1 cellular context compared by ENCODE assay signal in genomic region chr17:35088647-35088910, GRCh38.
TF ChIP-seq lines count a peak whose summit lies in the region.

No MANE protein-coding gene starts in this region.

TF ChIP-seq in GM12878, 131 proteins besides CTCF, POLR2A, EP300 and RAD21 (continued from another document):
- TF ChIP-seq MTA2 (IDR thresholded peaks at IDR 0.05; ENCODE audit: low read depth), result peak; percentile 60; the same call in 1 of the 2 replicates
- no peak for TF ChIP-seq ZNF24 (IDR thresholded peaks at IDR 0.05)
- peak; percentile 86 for TF ChIP-seq IKZF1 (conservative IDR thresholded peaks at IDR 0.05)
- peak; percentile 90 for TF ChIP-seq MLLT1 (IDR thresholded peaks at IDR 0.05)
- TF ChIP-seq IKZF2 (IDR thresholded peaks at IDR 0.05), result peak; percentile 72 to 75
- TF ChIP-seq RFX5 (IDR thresholded peaks at IDR 0.05; ENCODE audit: low read depth, low read length), result no peak
- no peak for TF ChIP-seq PAX8 (IDR thresholded peaks at IDR 0.05)
- 0 out of 2 replicates have a peak, but pooled peaks have one; percentile 2 for TF ChIP-seq MTA3 (IDR thresholded peaks at IDR 0.05; ENCODE audit: borderline replicate concordance, low read length)
- no peak for TF ChIP-seq PKNOX1 (IDR thresholded peaks at IDR 0.05)
- TF ChIP-seq, protein P1, sequence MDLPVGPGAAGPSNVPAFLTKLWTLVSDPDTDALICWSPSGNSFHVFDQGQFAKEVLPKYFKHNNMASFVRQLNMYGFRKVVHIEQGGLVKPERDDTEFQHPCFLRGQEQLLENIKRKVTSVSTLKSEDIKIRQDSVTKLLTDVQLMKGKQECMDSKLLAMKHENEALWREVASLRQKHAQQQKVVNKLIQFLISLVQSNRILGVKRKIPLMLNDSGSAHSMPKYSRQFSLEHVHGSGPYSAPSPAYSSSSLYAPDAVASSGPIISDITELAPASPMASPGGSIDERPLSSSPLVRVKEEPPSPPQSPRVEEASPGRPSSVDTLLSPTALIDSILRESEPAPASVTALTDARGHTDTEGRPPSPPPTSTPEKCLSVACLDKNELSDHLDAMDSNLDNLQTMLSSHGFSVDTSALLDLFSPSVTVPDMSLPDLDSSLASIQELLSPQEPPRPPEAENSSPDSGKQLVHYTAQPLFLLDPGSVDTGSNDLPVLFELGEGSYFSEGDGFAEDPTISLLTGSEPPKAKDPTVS (IDR thresholded peaks at IDR 0.05; ENCODE audit: low read depth, low read length), result no peak
